Comparison of ENCODE assay signal across 8 cellular contexts in genomic region chr3:125141596-125142417, GRCh38.
DNase-seq lines count a peak whose midpoint lies in the region; ATAC-seq and TF ChIP-seq lines count a peak whose summit lies in the region.

No MANE protein-coding gene starts in this region.

- CTCF ChIA-PET in RWPE1 (lab: Yijun Ruan, JAX): no interaction called here

- ATAC-seq in GM18858 (IDR thresholded peaks at IDR 0.05; ENCODE audit: unreplicated experiment): peak; percentile 32
- peak; percentile 61 for ATAC-seq in HG02885 (IDR thresholded peaks at IDR 0.05; ENCODE audit: poor library complexity, unreplicated experiment)

- H3K27ac ChIP-seq in RWPE1: peak overlapping the region; percentile 73; the same call in 1 of the 2 replicates
- peak overlapping the region; percentile 22 for H3K27ac ChIP-seq in adipose tissue (ENCODE audit: low read depth, low read length)

- TF ChIP-seq CTCF in RWPE1 (conservative IDR thresholded peaks at IDR 0.05; ENCODE audit: low read depth): no peak

- POLR2A ChIA-PET in RWPE1 (lab: Yijun Ruan, JAX; ENCODE audit: low non-redundant PET): no interaction called here

- H3K27me3 ChIP-seq in MG63: no peaks in the 10 kb centered on the region

- 5 to 37% (median 10%) methylated on average over 51 to 61 of the region's 61 CpGs for WGBS in adipose tissue, 3 donors

- no peaks in the 10 kb centered on the region for H3K36me3 ChIP-seq in MG63

- H3K9me3 ChIP-seq in MG63: no peaks in the 10 kb centered on the region

- DNase-seq in RWPE1 (ENCODE audit: low spot score) (no peak), iPS-NIHi11 (ENCODE audit: low spot score) (peak; percentile 72), MG63 (no peak), NCI-H1694 treated with DMSO at 0.1 percent for 48 hours (lab: John Stamatoyannopoulos, UW) (no peak)
- DNase-seq in stimulated activated CD4-positive, alpha-beta T cell treated with anti-CD3 and anti-CD28 coated beads, Interleukin-15, amount 100 ng/mL, for 48 hours (ENCODE audit: low read depth in 2 of 2): peak; percentile 54 to 76

- H3K4me3 ChIP-seq in MG63: no peak overlapping the region

Comparison
In these comparisons a context has a peak if more than half of its experiments do, and no peak if none do; other contexts are left out.
1. DNase-seq: peak in iPS-NIHi11 (single experiment) and stimulated activated CD4-positive, alpha-beta T cell treated with anti-CD3 and anti-CD28 coated beads, Interleukin-15, amount 100 ng/mL, for 48 hours (2 of 2); none in RWPE1 (single experiment), MG63 (single experiment) and NCI-H1694 treated with DMSO at 0.1 percent for 48 hours (single experiment).